1 cellular context compared by ENCODE assay signal in the genomic region with DNA sequence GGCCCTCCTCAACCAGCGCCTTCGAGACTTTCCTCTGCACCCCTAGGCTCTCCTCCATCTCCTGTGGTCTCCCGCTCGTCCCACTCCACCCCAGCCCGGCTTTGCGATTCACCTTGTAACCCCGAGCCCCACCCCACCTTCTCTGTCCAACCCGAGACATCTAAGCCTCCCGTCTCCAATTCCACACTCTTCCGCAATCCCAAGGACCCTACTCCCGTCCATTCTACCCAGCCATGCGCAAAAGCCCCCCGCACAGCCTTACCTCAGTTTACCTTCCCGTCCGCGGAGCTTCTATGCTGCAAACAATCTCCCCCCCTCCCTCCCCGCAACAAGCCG.
TF ChIP-seq lines count a peak whose summit lies in the region.

No MANE protein-coding gene starts in this region.

TF ChIP-seq in HepG2, 621 proteins besides CTCF, POLR2A, EP300 and RAD21 (continued from another document and continues in another):
- no peak for TF ChIP-seq ZNF687 (CRISPR knock-in tag; IDR thresholded peaks at IDR 0.05)
- TF ChIP-seq ZNF773 (CRISPR knock-in tag; IDR thresholded peaks at IDR 0.05; ENCODE audit: borderline replicate concordance), result no peak
- no peak for TF ChIP-seq ZNF510 (CRISPR knock-in tag; IDR thresholded peaks at IDR 0.05; ENCODE audit: low read depth)
- TF ChIP-seq GFI1 (CRISPR knock-in tag; IDR thresholded peaks at IDR 0.05; ENCODE audit: borderline replicate concordance), result no peak
- no peak for TF ChIP-seq ZFP36L2 (CRISPR knock-in tag; IDR thresholded peaks at IDR 0.05)
- TF ChIP-seq ZMYM2 (CRISPR knock-in tag; IDR thresholded peaks at IDR 0.05), result no peak
- TF ChIP-seq ZBTB10 (CRISPR knock-in tag; IDR thresholded peaks at IDR 0.05; ENCODE audit: borderline replicate concordance), result no peak
- no peak for TF ChIP-seq SIN3B (IDR thresholded peaks at IDR 0.05; ENCODE audit: low read length)
- 0 out of 2 replicates have a peak, but pooled peaks have one; percentile 45 for TF ChIP-seq ZNF572 (CRISPR knock-in tag; IDR thresholded peaks at IDR 0.05)
- TF ChIP-seq THRA (CRISPR knock-in tag; IDR thresholded peaks at IDR 0.05; ENCODE audit: borderline replicate concordance), result no peak
- TF ChIP-seq PITX1 (CRISPR knock-in tag; IDR thresholded peaks at IDR 0.05), result no peak
- TF ChIP-seq, protein P1, sequence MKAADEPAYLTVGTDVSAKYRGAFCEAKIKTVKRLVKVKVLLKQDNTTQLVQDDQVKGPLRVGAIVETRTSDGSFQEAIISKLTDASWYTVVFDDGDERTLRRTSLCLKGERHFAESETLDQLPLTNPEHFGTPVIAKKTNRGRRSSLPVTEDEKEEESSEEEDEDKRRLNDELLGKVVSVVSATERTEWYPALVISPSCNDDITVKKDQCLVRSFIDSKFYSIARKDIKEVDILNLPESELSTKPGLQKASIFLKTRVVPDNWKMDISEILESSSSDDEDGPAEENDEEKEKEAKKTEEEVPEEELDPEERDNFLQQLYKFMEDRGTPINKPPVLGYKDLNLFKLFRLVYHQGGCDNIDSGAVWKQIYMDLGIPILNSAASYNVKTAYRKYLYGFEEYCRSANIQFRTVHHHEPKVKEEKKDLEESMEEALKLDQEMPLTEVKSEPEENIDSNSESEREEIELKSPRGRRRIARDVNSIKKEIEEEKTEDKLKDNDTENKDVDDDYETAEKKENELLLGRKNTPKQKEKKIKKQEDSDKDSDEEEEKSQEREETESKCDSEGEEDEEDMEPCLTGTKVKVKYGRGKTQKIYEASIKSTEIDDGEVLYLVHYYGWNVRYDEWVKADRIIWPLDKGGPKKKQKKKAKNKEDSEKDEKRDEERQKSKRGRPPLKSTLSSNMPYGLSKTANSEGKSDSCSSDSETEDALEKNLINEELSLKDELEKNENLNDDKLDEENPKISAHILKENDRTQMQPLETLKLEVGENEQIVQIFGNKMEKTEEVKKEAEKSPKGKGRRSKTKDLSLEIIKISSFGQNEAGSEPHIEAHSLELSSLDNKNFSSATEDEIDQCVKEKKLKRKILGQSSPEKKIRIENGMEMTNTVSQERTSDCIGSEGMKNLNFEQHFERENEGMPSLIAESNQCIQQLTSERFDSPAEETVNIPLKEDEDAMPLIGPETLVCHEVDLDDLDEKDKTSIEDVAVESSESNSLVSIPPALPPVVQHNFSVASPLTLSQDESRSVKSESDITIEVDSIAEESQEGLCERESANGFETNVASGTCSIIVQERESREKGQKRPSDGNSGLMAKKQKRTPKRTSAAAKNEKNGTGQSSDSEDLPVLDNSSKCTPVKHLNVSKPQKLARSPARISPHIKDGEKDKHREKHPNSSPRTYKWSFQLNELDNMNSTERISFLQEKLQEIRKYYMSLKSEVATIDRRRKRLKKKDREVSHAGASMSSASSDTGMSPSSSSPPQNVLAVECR (CRISPR knock-in tag; IDR thresholded peaks at IDR 0.05; ENCODE audit: borderline replicate concordance), result no peak; the same call in 1 of the 2 replicates
- no peak for TF ChIP-seq ZNF350 (CRISPR knock-in tag; IDR thresholded peaks at IDR 0.05; ENCODE audit: borderline replicate concordance, low read depth)
- no peak for TF ChIP-seq ZNF253 (CRISPR knock-in tag; IDR thresholded peaks at IDR 0.05; ENCODE audit: borderline replicate concordance)
- no peak for TF ChIP-seq NR3C1 (CRISPR knock-in tag; IDR thresholded peaks at IDR 0.05)
- no peak for TF ChIP-seq NFYB (CRISPR knock-in tag; IDR thresholded peaks at IDR 0.05)
- 0 out of 2 replicates have a peak, but pooled peaks have one; percentile 11 for TF ChIP-seq MXD4 (CRISPR knock-in tag; IDR thresholded peaks at IDR 0.05)
- no peak for TF ChIP-seq ZNF235 (CRISPR knock-in tag; IDR thresholded peaks at IDR 0.05; ENCODE audit: borderline replicate concordance)
- TF ChIP-seq, protein P2, sequence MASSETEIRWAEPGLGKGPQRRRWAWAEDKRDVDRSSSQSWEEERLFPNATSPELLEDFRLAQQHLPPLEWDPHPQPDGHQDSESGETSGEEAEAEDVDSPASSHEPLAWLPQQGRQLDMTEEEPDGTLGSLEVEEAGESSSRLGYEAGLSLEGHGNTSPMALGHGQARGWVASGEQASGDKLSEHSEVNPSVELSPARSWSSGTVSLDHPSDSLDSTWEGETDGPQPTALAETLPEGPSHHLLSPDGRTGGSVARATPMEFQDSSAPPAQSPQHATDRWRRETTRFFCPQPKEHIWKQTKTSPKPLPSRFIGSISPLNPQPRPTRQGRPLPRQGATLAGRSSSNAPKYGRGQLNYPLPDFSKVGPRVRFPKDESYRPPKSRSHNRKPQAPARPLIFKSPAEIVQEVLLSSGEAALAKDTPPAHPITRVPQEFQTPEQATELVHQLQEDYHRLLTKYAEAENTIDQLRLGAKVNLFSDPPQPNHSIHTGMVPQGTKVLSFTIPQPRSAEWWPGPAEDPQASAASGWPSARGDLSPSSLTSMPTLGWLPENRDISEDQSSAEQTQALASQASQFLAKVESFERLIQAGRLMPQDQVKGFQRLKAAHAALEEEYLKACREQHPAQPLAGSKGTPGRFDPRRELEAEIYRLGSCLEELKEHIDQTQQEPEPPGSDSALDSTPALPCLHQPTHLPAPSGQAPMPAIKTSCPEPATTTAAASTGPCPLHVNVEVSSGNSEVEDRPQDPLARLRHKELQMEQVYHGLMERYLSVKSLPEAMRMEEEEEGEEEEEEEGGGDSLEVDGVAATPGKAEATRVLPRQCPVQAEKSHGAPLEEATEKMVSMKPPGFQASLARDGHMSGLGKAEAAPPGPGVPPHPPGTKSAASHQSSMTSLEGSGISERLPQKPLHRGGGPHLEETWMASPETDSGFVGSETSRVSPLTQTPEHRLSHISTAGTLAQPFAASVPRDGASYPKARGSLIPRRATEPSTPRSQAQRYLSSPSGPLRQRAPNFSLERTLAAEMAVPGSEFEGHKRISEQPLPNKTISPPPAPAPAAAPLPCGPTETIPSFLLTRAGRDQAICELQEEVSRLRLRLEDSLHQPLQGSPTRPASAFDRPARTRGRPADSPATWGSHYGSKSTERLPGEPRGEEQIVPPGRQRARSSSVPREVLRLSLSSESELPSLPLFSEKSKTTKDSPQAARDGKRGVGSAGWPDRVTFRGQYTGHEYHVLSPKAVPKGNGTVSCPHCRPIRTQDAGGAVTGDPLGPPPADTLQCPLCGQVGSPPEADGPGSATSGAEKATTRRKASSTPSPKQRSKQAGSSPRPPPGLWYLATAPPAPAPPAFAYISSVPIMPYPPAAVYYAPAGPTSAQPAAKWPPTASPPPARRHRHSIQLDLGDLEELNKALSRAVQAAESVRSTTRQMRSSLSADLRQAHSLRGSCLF (CRISPR knock-in tag; IDR thresholded peaks at IDR 0.05; ENCODE audit: borderline replicate concordance), result no peak
- no peak for TF ChIP-seq SOX5 (CRISPR knock-in tag; IDR thresholded peaks at IDR 0.05; ENCODE audit: borderline replicate concordance)
- TF ChIP-seq ARID2 (CRISPR knock-in tag; IDR thresholded peaks at IDR 0.05; ENCODE audit: borderline replicate concordance), result no peak; the same call in 1 of the 2 replicates
- no peak for TF ChIP-seq ZNF782 (CRISPR knock-in tag; IDR thresholded peaks at IDR 0.05; ENCODE audit: borderline replicate concordance)
- TF ChIP-seq HNRNPLL (IDR thresholded peaks at IDR 0.05; ENCODE audit: low read depth, low read length, poor library complexity, severe bottlenecking), result no peak
- TF ChIP-seq ZNF761 (CRISPR knock-in tag; conservative IDR thresholded peaks at IDR 0.05), result no peak
- TF ChIP-seq HMG20B (CRISPR knock-in tag; conservative IDR thresholded peaks at IDR 0.05), result no peak
- TF ChIP-seq TOPORS (CRISPR knock-in tag; IDR thresholded peaks at IDR 0.05), result no peak
- TF ChIP-seq, protein P3, sequence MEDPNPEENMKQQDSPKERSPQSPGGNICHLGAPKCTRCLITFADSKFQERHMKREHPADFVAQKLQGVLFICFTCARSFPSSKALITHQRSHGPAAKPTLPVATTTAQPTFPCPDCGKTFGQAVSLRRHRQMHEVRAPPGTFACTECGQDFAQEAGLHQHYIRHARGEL (CRISPR knock-in tag; IDR thresholded peaks at IDR 0.05), result 0 out of 2 replicates have a peak, but pooled peaks have one; percentile 15
- TF ChIP-seq, protein P4, sequence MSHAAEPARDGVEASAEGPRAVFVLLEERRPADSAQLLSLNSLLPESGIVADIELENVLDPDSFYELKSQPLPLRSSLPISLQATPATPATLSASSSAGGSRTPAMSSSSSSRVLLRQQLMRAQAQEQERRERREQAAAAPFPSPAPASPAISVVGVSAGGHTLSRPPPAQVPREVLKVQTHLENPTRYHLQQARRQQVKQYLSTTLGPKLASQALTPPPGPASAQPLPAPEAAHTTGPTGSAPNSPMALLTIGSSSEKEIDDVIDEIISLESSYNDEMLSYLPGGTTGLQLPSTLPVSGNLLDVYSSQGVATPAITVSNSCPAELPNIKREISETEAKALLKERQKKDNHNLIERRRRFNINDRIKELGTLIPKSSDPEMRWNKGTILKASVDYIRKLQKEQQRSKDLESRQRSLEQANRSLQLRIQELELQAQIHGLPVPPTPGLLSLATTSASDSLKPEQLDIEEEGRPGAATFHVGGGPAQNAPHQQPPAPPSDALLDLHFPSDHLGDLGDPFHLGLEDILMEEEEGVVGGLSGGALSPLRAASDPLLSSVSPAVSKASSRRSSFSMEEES (CRISPR knock-in tag; IDR thresholded peaks at IDR 0.05), result 0 out of 2 replicates have a peak, but pooled peaks have one; percentile 12
- peak; percentile 28; the same call in 1 of the 2 replicates for TF ChIP-seq SAFB2 (CRISPR knock-in tag; IDR thresholded peaks at IDR 0.05; ENCODE audit: borderline replicate concordance, low read depth)
- TF ChIP-seq, protein P5, sequence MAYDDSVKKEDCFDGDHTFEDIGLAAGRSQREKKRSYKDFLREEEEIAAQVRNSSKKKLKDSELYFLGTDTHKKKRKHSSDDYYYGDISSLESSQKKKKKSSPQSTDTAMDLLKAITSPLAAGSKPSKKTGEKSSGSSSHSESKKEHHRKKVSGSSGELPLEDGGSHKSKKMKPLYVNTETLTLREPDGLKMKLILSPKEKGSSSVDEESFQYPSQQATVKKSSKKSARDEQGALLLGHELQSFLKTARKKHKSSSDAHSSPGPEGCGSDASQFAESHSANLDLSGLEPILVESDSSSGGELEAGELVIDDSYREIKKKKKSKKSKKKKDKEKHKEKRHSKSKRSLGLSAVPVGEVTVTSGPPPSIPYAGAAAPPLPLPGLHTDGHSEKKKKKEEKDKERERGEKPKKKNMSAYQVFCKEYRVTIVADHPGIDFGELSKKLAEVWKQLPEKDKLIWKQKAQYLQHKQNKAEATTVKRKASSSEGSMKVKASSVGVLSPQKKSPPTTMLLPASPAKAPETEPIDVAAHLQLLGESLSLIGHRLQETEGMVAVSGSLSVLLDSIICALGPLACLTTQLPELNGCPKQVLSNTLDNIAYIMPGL (CRISPR knock-in tag; IDR thresholded peaks at IDR 0.05; ENCODE audit: borderline replicate concordance in 1 of 2, low read depth in 1 of 2), result no peak
- TF ChIP-seq NBN (conservative IDR thresholded peaks at IDR 0.05), result no peak
- TF ChIP-seq SMAD9 (CRISPR knock-in tag; IDR thresholded peaks at IDR 0.05), result no peak
- TF ChIP-seq HOXA5 (CRISPR knock-in tag; IDR thresholded peaks at IDR 0.05), result no peak
- TF ChIP-seq FOXO1 (CRISPR knock-in tag; IDR thresholded peaks at IDR 0.05), result 0 out of 2 replicates have a peak, but pooled peaks have one; percentile 29
- TF ChIP-seq AKAP8 (CRISPR knock-in tag; IDR thresholded peaks at IDR 0.05), result 0 out of 2 replicates have a peak, but pooled peaks have one; percentile 16
- TF ChIP-seq YEATS2 (CRISPR knock-in tag; IDR thresholded peaks at IDR 0.05; ENCODE audit: borderline replicate concordance), result no peak
- TF ChIP-seq ZFP1 (CRISPR knock-in tag; IDR thresholded peaks at IDR 0.05), result no peak
